In the genomic region with DNA sequence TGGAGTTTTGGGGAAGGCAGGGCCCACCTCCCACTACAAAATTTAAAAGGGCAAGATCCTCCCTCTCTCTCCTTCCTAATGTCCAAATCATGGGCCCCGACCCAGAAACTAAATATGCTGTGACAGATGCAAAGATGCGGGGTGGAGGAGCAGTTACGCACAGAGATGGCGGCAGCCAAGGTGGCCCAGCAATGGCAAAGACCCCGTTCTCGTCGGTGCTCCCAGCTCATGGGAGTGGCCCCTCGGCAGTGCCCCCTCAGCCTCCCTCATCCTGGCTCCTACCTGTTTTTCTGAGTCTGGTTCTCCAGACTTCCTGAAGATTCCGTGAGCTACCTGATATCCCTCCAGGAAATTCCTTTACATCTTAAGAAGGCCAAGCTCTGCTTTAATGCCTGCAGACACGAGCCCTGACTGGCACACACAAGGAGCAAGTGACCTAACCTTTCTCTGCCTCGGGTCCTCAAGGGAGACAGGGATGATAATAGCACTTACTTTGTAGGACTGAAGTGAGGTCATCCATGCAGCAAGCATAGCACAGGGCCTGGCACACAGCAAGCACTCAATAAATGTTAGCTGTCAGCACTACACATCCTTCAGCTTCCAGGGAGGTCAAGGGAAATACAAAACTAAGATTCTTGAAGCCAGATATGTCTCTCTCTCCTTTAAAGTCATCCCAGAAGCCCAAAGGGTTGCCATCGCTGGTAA, we compare ENCODE assay signal across 1 cellular context.
TF ChIP-seq lines count a peak whose summit lies in the region.

No MANE protein-coding gene starts in this region.

TF ChIP-seq in H1, 55 proteins besides CTCF, POLR2A, EP300 and RAD21:
- TF ChIP-seq BACH1 (IDR thresholded peaks at IDR 0.05; ENCODE audit: low read length) (no peak), EZH2 (IDR thresholded peaks at IDR 0.05; ENCODE audit: low read depth, low read length, severe bottlenecking) (no peak), SP2 (IDR thresholded peaks at IDR 0.05; ENCODE audit: low read length) (no peak), CEBPB (IDR thresholded peaks at IDR 0.05; ENCODE audit: low read depth, low read length) (no peak), HDAC2 (IDR thresholded peaks at IDR 0.05; ENCODE audit: borderline replicate concordance in 1 of 2, low read depth in 2 of 2, low read length in 2 of 2) (no peak)
